ENCODE assay signal across 8 cellular contexts in the genomic region with DNA sequence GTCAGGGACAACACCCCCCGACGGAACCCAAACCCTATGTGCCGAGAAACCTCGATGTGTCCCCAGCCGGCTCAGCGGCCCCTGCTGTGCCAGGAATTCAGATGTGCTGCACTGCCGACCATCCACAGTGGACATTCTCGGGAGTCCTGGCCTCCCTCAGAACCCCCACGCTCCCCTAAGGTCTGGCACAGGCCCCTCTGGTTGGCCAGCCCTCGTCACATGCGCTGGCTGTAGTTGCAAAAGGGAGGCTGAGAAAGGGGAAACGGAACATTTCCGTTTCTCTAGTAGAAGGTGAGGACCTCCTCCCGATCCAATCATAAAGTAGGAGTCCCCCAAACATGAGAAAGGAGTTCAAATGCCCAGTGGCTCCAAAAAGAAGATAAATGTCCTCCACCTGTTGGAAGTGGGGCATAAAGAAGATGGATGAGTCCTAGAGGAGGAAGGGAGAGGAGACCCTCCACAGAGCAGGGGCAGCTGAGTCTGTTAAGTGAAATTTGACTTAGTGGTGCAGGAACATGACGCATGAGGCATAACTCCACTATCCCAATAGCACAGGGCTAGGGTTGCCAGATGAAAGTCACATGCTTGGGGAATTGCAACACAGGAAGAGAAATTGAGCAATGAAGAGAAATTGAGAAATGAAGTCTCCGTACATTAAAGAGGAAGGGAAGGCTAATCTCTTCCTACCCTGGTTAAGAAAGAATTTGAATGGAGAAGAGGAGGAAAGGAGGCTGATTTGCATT. TPM values are rescaled to one million over a fixed set of nuclear protein-coding genes. Genes with fewer than 3 reads are reported as not detected.
DNase-seq lines count a peak whose midpoint lies in the region; ATAC-seq and TF ChIP-seq lines count a peak whose summit lies in the region.

No MANE protein-coding gene starts in this region.

- WGBS in esophagus squamous epithelium, 2 donors: 54 to 73% methylated on average over 7 to 16 of the region's 16 CpGs

- peak overlapping the region; percentile 62 for H3K4me3 Mint-ChIP-seq in natural killer cell treated with Interleukin-12 subunit alpha and Interleukin-12 subunit beta and Interleukin-15 and Interleukin-18, amount 100 ng/mL, for 72 hours
- no peak overlapping the region for H3K4me3 Mint-ChIP-seq in activated naive CD4-positive, alpha-beta T cell treated with anti-CD3 and anti-CD28 coated beads for 36 hours

- H3K4me1 ChIP-seq in esophagus squamous epithelium: peaks cover 43 to 96% (median 72%) of the 10 kb centered on the region in 3 donors

- peak overlapping the region; percentile 80 to 93 (median 92) for H3K27ac ChIP-seq in esophagus squamous epithelium

- no peaks in the 10 kb centered on the region for H3K27me3 ChIP-seq in esophagus squamous epithelium

- peaks cover 0 to 9% of the 10 kb centered on the region in 2 donors for H3K27me3 Mint-ChIP-seq in natural killer cell treated with Interleukin-12 subunit alpha and Interleukin-12 subunit beta and Interleukin-15 and Interleukin-18, amount 100 ng/mL, for 72 hours
- peaks cover 3% of the 10 kb centered on the region for H3K27me3 Mint-ChIP-seq in activated naive CD4-positive, alpha-beta T cell treated with anti-CD3 and anti-CD28 coated beads for 36 hours (ENCODE audit: low read depth)

- peak; percentile 73 to 84 for ATAC-seq in natural killer cell treated with Interleukin-12 subunit alpha and Interleukin-12 subunit beta and Interleukin-15 and Interleukin-18, amount 100 ng/mL, for 72 hours

- no peaks in the 10 kb centered on the region for H3K9me3 ChIP-seq in esophagus squamous epithelium

- peak overlapping the region in 2 of 4 donors; percentile 18 to 52 for H3K4me3 ChIP-seq in esophagus squamous epithelium

- H3K27ac Mint-ChIP-seq in natural killer cell treated with Interleukin-12 subunit alpha and Interleukin-12 subunit beta and Interleukin-15 and Interleukin-18, amount 100 ng/mL, for 72 hours: peak overlapping the region; percentile 51 to 85
- H3K27ac Mint-ChIP-seq in activated naive CD4-positive, alpha-beta T cell treated with anti-CD3 and anti-CD28 coated beads for 36 hours: no peak overlapping the region

- DNase-seq in CD1c-positive myeloid dendritic cell (ENCODE audit: extremely low spot score): peak; percentile 98
- peak; percentile 92 for DNase-seq in OCI-M1 (lab: John Stamatoyannopoulos, UW)
- no peak for DNase-seq in esophagus squamous epithelium (lab: John Stamatoyannopoulos, UW)
- DNase-seq in natural killer cell treated with Interleukin-12 subunit alpha and Interleukin-12 subunit beta and Interleukin-15 and Interleukin-18, amount 100 ng/mL, for 72 hours (ENCODE audit: low spot score): no peak
- no peak for DNase-seq in T-helper 9 cell
- DNase-seq in activated naive CD4-positive, alpha-beta T cell treated with anti-CD3 and anti-CD28 coated beads for 36 hours: no peak
- no peak for DNase-seq in NCI-H2029 treated with DMSO at 0.1 percent for 48 hours (lab: John Stamatoyannopoulos, UW)
- DNase-seq in NCI-H1105 (lab: John Stamatoyannopoulos, UW): no peak

- peaks cover 37 to 40% of the 10 kb centered on the region in 2 donors for H3K4me1 Mint-ChIP-seq in natural killer cell treated with Interleukin-12 subunit alpha and Interleukin-12 subunit beta and Interleukin-15 and Interleukin-18, amount 100 ng/mL, for 72 hours (ENCODE audit: low read depth in 2 of 2)
- peaks cover 2% of the 10 kb centered on the region for H3K4me1 Mint-ChIP-seq in activated naive CD4-positive, alpha-beta T cell treated with anti-CD3 and anti-CD28 coated beads for 36 hours (ENCODE audit: low read depth)

- TF ChIP-seq CTCF in esophagus squamous epithelium (IDR thresholded peaks at IDR 0.05): no peak

- H3K36me3 Mint-ChIP-seq in natural killer cell treated with Interleukin-12 subunit alpha and Interleukin-12 subunit beta and Interleukin-15 and Interleukin-18, amount 100 ng/mL, for 72 hours: no peaks in the 10 kb centered on the region
- H3K36me3 Mint-ChIP-seq in activated naive CD4-positive, alpha-beta T cell treated with anti-CD3 and anti-CD28 coated beads for 36 hours (ENCODE audit: low read depth): no peaks in the 10 kb centered on the region

- intact Hi-C loops in esophagus squamous epithelium (cut with DNase I): loop anchor here (5.0 to 10.0 kb wide), 3 partner anchors 50 to 98 kb away; a partner anchor contains a TSS
- intact Hi-C loops in activated naive CD4-positive, alpha-beta T cell treated with anti-CD3 and anti-CD28 coated beads for 36 hours (cut with micrococcal nuclease): loop anchor here (1.0 kb wide), 2 partner anchors 50 to 88 kb away; a partner anchor contains a TSS

- no peaks in the 10 kb centered on the region for H3K9me3 Mint-ChIP-seq in natural killer cell treated with Interleukin-12 subunit alpha and Interleukin-12 subunit beta and Interleukin-15 and Interleukin-18, amount 100 ng/mL, for 72 hours
- H3K9me3 Mint-ChIP-seq in activated naive CD4-positive, alpha-beta T cell treated with anti-CD3 and anti-CD28 coated beads for 36 hours: no peaks in the 10 kb centered on the region

- CTCF ChIA-PET in activated naive CD4-positive, alpha-beta T cell treated with anti-CD3 and anti-CD28 coated beads for 36 hours (lab: Charles Lee): interaction anchor here (1.1 to 3.3 kb wide), 6 partner anchors 8 to 357 kb away, joined by 3 to 15 read pairs (median 5); no protein-coding TSS in a partner anchor

- H3K36me3 ChIP-seq in esophagus squamous epithelium: no peaks in the 10 kb centered on the region

- peak in 1 of 4 donors; percentile 14 for TF ChIP-seq POLR2A in esophagus squamous epithelium (IDR thresholded peaks at IDR 0.05)

RNA-seq across cellular contexts. Expression of a gene that starts 49.3 kb away (rescaled TPM):
- 100 to 1,000 TPM in 1 of 4 donors, 10 to 100 TPM in 3; 27.9 to 112 (median 62.8) TPM for total RNA-seq in esophagus squamous epithelium
- 100 to 1,000 TPM; 129 to 174 TPM for total RNA-seq in natural killer cell treated with Interleukin-12 subunit alpha and Interleukin-12 subunit beta and Interleukin-15 and Interleukin-18, amount 100 ng/mL, for 72 hours
- 100 to 1,000 TPM; 112 to 118 TPM for total RNA-seq in activated naive CD4-positive, alpha-beta T cell treated with anti-CD3 and anti-CD28 coated beads for 36 hours

Comparison
In these comparisons a context has a peak if more than half of its experiments do, and no peak if none do; other contexts are left out.
1. DNase-seq: peak in CD1c-positive myeloid dendritic cell (single experiment) and OCI-M1 (single experiment); none in esophagus squamous epithelium (single experiment), natural killer cell treated with Interleukin-12 subunit alpha and Interleukin-12 subunit beta and Interleukin-15 and Interleukin-18, amount 100 ng/mL, for 72 hours (single experiment), T-helper 9 cell (single experiment), activated naive CD4-positive, alpha-beta T cell treated with anti-CD3 and anti-CD28 coated beads for 36 hours (single experiment), NCI-H2029 treated with DMSO at 0.1 percent for 48 hours (single experiment) and NCI-H1105 (single experiment).